In the genomic region with DNA sequence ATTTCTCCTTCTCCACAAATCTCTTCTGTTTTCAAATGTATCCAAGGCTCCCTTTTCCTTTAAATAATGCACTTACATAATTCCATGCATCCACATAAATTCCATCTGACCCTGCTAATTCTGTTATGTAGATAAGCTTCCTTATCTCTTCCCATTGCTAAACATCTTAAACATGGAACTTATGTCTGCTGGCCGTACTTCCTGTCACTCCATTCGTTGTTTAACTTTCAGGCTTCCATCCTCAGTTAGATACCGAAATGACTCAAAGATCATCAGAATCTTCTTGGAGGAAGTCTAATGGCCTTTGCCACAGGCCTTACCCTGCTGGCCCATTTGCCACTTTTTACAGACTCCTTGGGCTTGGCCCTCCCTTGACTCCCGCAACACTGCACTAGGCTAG, we compare ENCODE assay signal across 21 cellular contexts.
A peak's percentile ranks its signal among the peaks of the same experiment; 100 is the strongest.
DNase-seq lines count a peak whose midpoint lies in the region; FAIRE-seq and TF ChIP-seq lines count a peak whose summit lies in the region.
"Had no signal": no experiment of that assay in that cellular context is flagged by ENCODE, and none has a peak within 500 bp of the region (broad histone marks: within the 10 kb centered on the region; RNA-seq: fewer than 3 reads in every experiment).

No MANE protein-coding gene starts in this region.

- H3K9ac ChIP-seq in endothelial cell of umbilical vein (replicated peaks; ENCODE audit: extremely low read depth, insufficient read depth, low read length) = no peak overlapping the region

- no peaks in the 10 kb centered on the region for H3K36me3 ChIP-seq in endothelial cell of umbilical vein (ENCODE audit: control insufficient read depth in 2 of 2, extremely low read depth in 1 of 2, insufficient read depth in 2 of 2, low read length in 2 of 2)
- H3K36me3 ChIP-seq: Peyer's patch had no signal

- peaks cover 31% of the 10 kb centered on the region for H3K4me1 Mint-ChIP-seq in nephron
- H3K4me1 Mint-ChIP-seq: IgD-negative memory B cell had no signal

- CTCF ChIA-PET in endothelial cell of umbilical vein (lab: Charles Lee) = interaction anchor here (0.9 to 1.6 kb wide), 6 partner anchors 8 to 346 kb away, joined by 3 to 7 read pairs (median 4); no protein-coding TSS in a partner anchor

- H3K27me3 ChIP-seq in endothelial cell of umbilical vein (ENCODE audit: control insufficient read depth in 2 of 2, insufficient read depth in 2 of 2, low read length in 2 of 2) = no peaks in the 10 kb centered on the region
- H3K27me3 ChIP-seq: Peyer's patch had no signal

- in situ Hi-C loops in ACHN (cut with HindIII; ENCODE audit: low pct_ligation_motif_present, low pct_unique_long_range_greater_than_20kb, low sequenced_read_pairs) = no loop called here

- H3K9me3 ChIP-seq in endothelial cell of umbilical vein (replicated peaks; ENCODE audit: control insufficient read depth, insufficient read depth, low read length) = no peaks in the 10 kb centered on the region
- H3K9me3 ChIP-seq: Peyer's patch had no signal

- no peaks in the 10 kb centered on the region for H3K9me1 ChIP-seq in endothelial cell of umbilical vein (replicated peaks; ENCODE audit: control insufficient read depth, extremely low read depth, insufficient read depth, low read length)

- H3K4me3 Mint-ChIP-seq in nephron = peak overlapping the region in 1 of 3 experiments; percentile 4
- H3K4me3 Mint-ChIP-seq: CD8-positive, alpha-beta T cell; IgD-negative memory B cell had no signal

- H3K79me2 ChIP-seq in endothelial cell of umbilical vein (ENCODE audit: control insufficient read depth, insufficient read depth, low read length) = no peaks in the 10 kb centered on the region

- H3K36me3 Mint-ChIP-seq in nephron (ENCODE audit: low read depth) = peaks cover 7% of the 10 kb centered on the region
- H3K36me3 Mint-ChIP-seq: CD8-positive, alpha-beta T cell; IgD-negative memory B cell had no signal

- no peak for FAIRE-seq in endothelial cell of umbilical vein (lab: Jason Lieb, UNC)
- FAIRE-seq: GM12892 had no signal

- no peaks in the 10 kb centered on the region for H3K27me3 Mint-ChIP-seq in nephron (ENCODE audit: low read depth)
- H3K27me3 Mint-ChIP-seq: IgD-negative memory B cell had no signal

- DNase-seq in NCI-H460 (ENCODE audit: extremely low read depth, low read depth) (peak; percentile 7), endothelial cell of umbilical vein (ENCODE audit: low read depth, low spot score) (peak; percentile 61), COLO668 (lab: John Stamatoyannopoulos, UW; ENCODE audit: unreplicated experiment) (no peak), foreskin fibroblast (no peak), ACHN (no peak)
- DNase-seq in stimulated activated naive CD4-positive, alpha-beta T cell (lab: John Stamatoyannopoulos, UW) = no peak
- DNase-seq: AML-193; C1 segment of cervical spinal cord; Calu3; CD8-positive, alpha-beta T cell; DMS153; GOT3; NCI-H1105; NCI-H146; NCI-H2029 treated with DMSO at 0.1 percent for 48 hours; NCI-H345; NCI-H526; Peyer's patch had no signal

- H2AFZ ChIP-seq in endothelial cell of umbilical vein (ENCODE audit: low read depth, low read length) = peak overlapping the region; percentile 47

- peak overlapping the region; percentile 74 for H3K4me2 ChIP-seq in endothelial cell of umbilical vein (ENCODE audit: insufficient read depth, low read length)

- intact Hi-C loops in endothelial cell of umbilical vein (cut with micrococcal nuclease) = loop anchor here (5.0 kb wide), 1 partner anchor 95 kb away; no protein-coding TSS in a partner anchor

- BruUV-seq in endothelial cell of umbilical vein (replicated peaks; lab: Mats Ljungman, UMichigan) = no TSS peak

- TF ChIP-seq CTCF in endothelial cell of umbilical vein (IDR thresholded peaks at IDR 0.05; ENCODE audit: extremely low read depth in 1 of 2, insufficient read depth in 1 of 2, low read depth in 1 of 2, low read length in 2 of 2) = no peak
- no peak for TF ChIP-seq CTCF in nephron (IDR thresholded peaks at IDR 0.05; ENCODE audit: unreplicated experiment in 3 of 3)
- TF ChIP-seq CTCF in foreskin fibroblast (IDR thresholded peaks at IDR 0.05; ENCODE audit: low read depth, low read length) = no peak

- no peaks in the 10 kb centered on the region for H3K9me3 Mint-ChIP-seq in nephron
- H3K9me3 Mint-ChIP-seq: CD8-positive, alpha-beta T cell had no signal

- no peak for TF ChIP-seq POLR2A in endothelial cell of umbilical vein (IDR thresholded peaks at IDR 0.05; ENCODE audit: low read depth, low read length)

- dilution Hi-C loops in endothelial cell of umbilical vein (cut with MboI; ENCODE audit: extremely low pct_ligation_motif_present, low sequenced_read_pairs) = no loop called here

- H3K4me3 ChIP-seq in endothelial cell of umbilical vein (replicated peaks in 1 of 3; ENCODE audit: insufficient read depth in 1 of 3, low read depth in 1 of 3, low read length in 3 of 3) (no peak overlapping the region), foreskin fibroblast (ENCODE audit: low read depth in 1 of 2, low read length in 2 of 2) (no peak overlapping the region)
- H3K4me3 ChIP-seq: Peyer's patch had no signal

- H3K27ac Mint-ChIP-seq in nephron = peak overlapping the region; percentile 48 to 81 (median 50)
- H3K27ac Mint-ChIP-seq: CD8-positive, alpha-beta T cell; IgD-negative memory B cell had no signal

- POLR2A ChIA-PET in endothelial cell of umbilical vein (lab: Charles Lee) = no interaction called here

- H3K4me1 ChIP-seq in endothelial cell of umbilical vein (ENCODE audit: control insufficient read depth, extremely low read depth, insufficient read depth, low read length) = peaks cover 45% of the 10 kb centered on the region
- H3K4me1 ChIP-seq: Peyer's patch had no signal

- H3K27ac ChIP-seq in endothelial cell of umbilical vein (ENCODE audit: insufficient read depth, low read depth, low read length) = no peak overlapping the region
- H3K27ac ChIP-seq: Peyer's patch had no signal

- H4K20me1 ChIP-seq in endothelial cell of umbilical vein (replicated peaks; ENCODE audit: control insufficient read depth, extremely low read depth, insufficient read depth, low read length) = no peaks in the 10 kb centered on the region

TF ChIP-seq in endothelial cell of umbilical vein, 7 proteins besides CTCF, POLR2A, EP300 and RAD21:
- TF ChIP-seq GATA2 (IDR thresholded peaks at IDR 0.05; ENCODE audit: insufficient read depth, insufficient read length, low read depth, low read length) (peak; percentile 62), MYC (IDR thresholded peaks at IDR 0.05; ENCODE audit: low read depth, low read length) (no peak)

Comparison
In these comparisons a context has a peak if more than half of its experiments do, and no peak if none do; other contexts are left out.
1. DNase-seq: peak in NCI-H460 (single experiment) and endothelial cell of umbilical vein (single experiment); none in stimulated activated naive CD4-positive, alpha-beta T cell (0 of 6), COLO668 (single experiment), foreskin fibroblast (0 of 2) and ACHN (single experiment).